Comparison of ENCODE assay signal across 1 cellular context in genomic region chrX:20060961-20061868, GRCh38.
TF ChIP-seq lines count a peak whose summit lies in the region.

No MANE protein-coding gene starts in this region.

TF ChIP-seq in GM12878, 131 proteins besides CTCF, POLR2A, EP300 and RAD21 (continued from another document):
- TF ChIP-seq BCLAF1 (IDR thresholded peaks at IDR 0.05) = no peak
- TF ChIP-seq, protein P1, sequence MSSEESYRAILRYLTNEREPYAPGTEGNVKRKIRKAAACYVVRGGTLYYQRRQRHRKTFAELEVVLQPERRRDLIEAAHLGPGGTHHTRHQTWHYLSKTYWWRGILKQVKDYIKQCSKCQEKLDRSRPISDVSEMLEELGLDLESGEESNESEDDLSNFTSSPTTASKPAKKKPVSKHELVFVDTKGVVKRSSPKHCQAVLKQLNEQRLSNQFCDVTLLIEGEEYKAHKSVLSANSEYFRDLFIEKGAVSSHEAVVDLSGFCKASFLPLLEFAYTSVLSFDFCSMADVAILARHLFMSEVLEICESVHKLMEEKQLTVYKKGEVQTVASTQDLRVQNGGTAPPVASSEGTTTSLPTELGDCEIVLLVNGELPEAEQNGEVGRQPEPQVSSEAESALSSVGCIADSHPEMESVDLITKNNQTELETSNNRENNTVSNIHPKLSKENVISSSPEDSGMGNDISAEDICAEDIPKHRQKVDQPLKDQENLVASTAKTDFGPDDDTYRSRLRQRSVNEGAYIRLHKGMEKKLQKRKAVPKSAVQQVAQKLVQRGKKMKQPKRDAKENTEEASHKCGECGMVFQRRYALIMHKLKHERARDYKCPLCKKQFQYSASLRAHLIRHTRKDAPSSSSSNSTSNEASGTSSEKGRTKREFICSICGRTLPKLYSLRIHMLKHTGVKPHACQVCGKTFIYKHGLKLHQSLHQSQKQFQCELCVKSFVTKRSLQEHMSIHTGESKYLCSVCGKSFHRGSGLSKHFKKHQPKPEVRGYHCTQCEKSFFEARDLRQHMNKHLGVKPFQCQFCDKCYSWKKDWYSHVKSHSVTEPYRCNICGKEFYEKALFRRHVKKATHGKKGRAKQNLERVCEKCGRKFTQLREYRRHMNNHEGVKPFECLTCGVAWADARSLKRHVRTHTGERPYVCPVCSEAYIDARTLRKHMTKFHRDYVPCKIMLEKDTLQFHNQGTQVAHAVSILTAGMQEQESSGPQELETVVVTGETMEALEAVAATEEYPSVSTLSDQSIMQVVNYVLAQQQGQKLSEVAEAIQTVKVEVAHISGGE (CRISPR knock-in tag; IDR thresholded peaks at IDR 0.05) = no peak
- no peak for TF ChIP-seq TARDBP (IDR thresholded peaks at IDR 0.05; ENCODE audit: borderline replicate concordance)
- TF ChIP-seq STAT3 (IDR thresholded peaks at IDR 0.05; ENCODE audit: low read depth, low read length) = no peak
- no peak for TF ChIP-seq ZSCAN29 (IDR thresholded peaks at IDR 0.05)
- peak; percentile 43; the same call in 1 of the 2 replicates for TF ChIP-seq RB1 (IDR thresholded peaks at IDR 0.05; ENCODE audit: borderline replicate concordance)
- no peak for TF ChIP-seq USF2 (IDR thresholded peaks at IDR 0.05; ENCODE audit: borderline replicate concordance, low read depth, low read length)
- no peak for TF ChIP-seq SIX5 (IDR thresholded peaks at IDR 0.05; ENCODE audit: low read depth, low read length, severe bottlenecking)
TF ChIP-seq in GM12878: peak in this region for 17.
